ENCODE assay signal across 35 cellular contexts in the genomic region with DNA sequence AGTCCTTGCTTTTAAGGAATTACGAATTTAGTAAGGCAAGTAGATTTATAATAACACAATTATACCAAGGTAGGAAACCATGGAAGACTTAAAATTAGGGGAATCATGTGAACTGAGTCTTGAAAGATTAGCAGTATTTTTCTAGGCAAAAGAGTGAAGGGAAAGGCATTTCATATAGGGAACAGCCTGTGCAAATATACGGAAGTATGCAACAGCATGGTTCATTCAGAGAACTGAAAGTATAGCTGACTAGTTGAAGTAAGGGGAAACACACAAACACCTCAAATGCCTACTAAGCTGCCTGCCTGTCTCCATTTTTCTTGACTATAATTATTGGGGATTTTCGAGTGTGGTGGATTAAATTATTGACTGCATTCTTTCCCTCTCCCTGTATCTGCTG.
"Had no signal": no experiment of that assay in that cellular context is flagged by ENCODE, and none has a peak within 500 bp of the region (broad histone marks: within the 10 kb centered on the region; RNA-seq: fewer than 3 reads in every experiment).

No MANE protein-coding gene starts in this region.

- H3K4me3 ChIP-seq: Peyer's patch had no signal

- H3K4me1 ChIP-seq: Peyer's patch had no signal

- H3K27me3 ChIP-seq: Peyer's patch had no signal

- DNase-seq: activated CD4-positive, alpha-beta memory T cell treated with anti-CD3 and anti-CD28 coated beads, Interleukin-2, amount 10 ng/mL, durations not matched to agents 7 days and 5 days; activated CD4-positive, alpha-beta T cell treated with anti-CD3 and anti-CD28 coated beads for 1 hour; activated CD4-positive, alpha-beta T cell treated with anti-CD3 and anti-CD28 coated beads for 48 hours; activated CD4-positive, CD25-positive, alpha-beta regulatory T cell; activated CD8-positive, alpha-beta memory T cell treated with anti-CD3 and anti-CD28 coated beads for 24 hours; activated CD8-positive, alpha-beta memory T cell treated with anti-CD3 and anti-CD28 coated beads, Interleukin-2, amount 10 ng/mL, durations not matched to agents 7 days and 5 days; activated CD8-positive, alpha-beta memory T cell treated with anti-CD3 and anti-CD28 coated beads, Interleukin-2, amount 50 U/mL, for 48 hours; activated effector memory CD4-positive, alpha-beta T cell treated with Interleukin-2 at 50 U/mL for 16 hours; activated naive CD4-positive, alpha-beta T cell treated with anti-CD3 and anti-CD28 coated beads, Interleukin-2, amount 10 ng/mL, durations not matched to agents 7 days and 5 days; activated naive CD8-positive, alpha-beta T cell treated with anti-CD3 and anti-CD28 coated beads, Interleukin-2, amount 50 U/mL, for 24 hours; activated T-cell treated with anti-CD3 and anti-CD28 coated beads, Interleukin-2, amount 50 U/mL, for 48 hours; anterior cingulate cortex; caudate nucleus; cerebellar nuclear complex; cortex of kidney; MV-4-11; NCI-H1092; NCI-H1436 treated with DMSO at 0.1 percent for 48 hours; NCI-H1694 treated with DMSO at 0.1 percent for 48 hours; NCI-H2029; NCI-H2107; NCI-H2171; NCI-H510A; NCI-H526; NCI-H748 treated with DMSO at 0.1 percent for 48 hours; NK-92 treated with Interleukin-12 subunit alpha and Interleukin-12 subunit beta, amount 100 ng/mL, for 24 hours; PC-3; Peyer's patch; RPMI8226; SHP77 treated with DMSO at 0.1 percent for 48 hours; T-cell; T-helper 2 cell; T-helper 9 cell; WERI-Rb-1 had no signal

- ATAC-seq: activated CD8-positive, alpha-beta memory T cell treated with anti-CD3 and anti-CD28 coated beads, Interleukin-2, amount 10 ng/mL, durations not matched to agents 7 days and 5 days; activated naive CD8-positive, alpha-beta T cell treated with anti-CD3 and anti-CD28 coated beads, Interleukin-2, amount 50 U/mL, for 24 hours; PC-3; SK-N-SH treated with all-trans-retinoic acid at 6 μM for 48 hours; T-cell had no signal

- H3K36me3 ChIP-seq: Peyer's patch, WERI-Rb-1 had no signal

- H3K27ac ChIP-seq: Peyer's patch, WERI-Rb-1 had no signal

- H3K9me3 ChIP-seq: Peyer's patch had no signal
